Comparison of ENCODE assay signal across 18 cellular contexts in the genomic region with DNA sequence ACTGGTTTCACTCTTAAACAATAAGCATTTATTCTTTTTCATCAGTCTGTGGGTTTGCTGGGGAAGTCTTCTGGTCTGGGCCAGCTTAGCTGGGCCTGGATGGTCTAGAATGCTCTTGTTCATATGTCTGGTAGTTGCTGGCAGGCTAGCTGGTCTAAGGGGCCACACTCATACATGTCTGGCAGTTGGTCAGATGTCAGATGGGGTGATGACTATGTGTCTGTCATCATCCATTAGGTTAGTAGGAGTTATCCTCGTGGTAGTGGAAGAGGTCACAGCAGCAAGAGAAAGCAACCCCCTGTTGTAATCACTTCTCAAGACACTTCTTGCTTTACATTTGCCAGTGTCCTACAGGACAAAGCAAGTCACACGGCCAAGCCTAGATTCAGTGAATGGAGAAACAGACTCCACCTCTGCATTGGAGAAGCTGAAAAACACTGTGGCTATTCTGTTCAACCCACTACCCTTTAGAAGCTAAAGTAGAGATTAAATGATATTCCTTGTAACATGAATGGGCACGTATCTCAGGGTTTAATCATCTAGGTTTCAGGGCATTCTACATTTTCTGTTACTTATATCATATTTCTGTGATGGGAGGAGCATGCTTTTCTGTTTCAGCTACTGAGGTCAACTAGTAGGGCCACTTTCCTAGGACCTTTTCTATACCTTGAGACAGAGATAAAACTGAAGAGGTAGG. TPM values are rescaled to one million over a fixed set of nuclear protein-coding genes. Genes with fewer than 3 reads are reported as not detected.
A peak's percentile ranks its signal among the peaks of the same experiment; 100 is the strongest.
DNase-seq lines count a peak whose midpoint lies in the region; ATAC-seq and TF ChIP-seq lines count a peak whose summit lies in the region.
"Had no signal": no experiment of that assay in that cellular context is flagged by ENCODE, and none has a peak within 500 bp of the region (broad histone marks: within the 10 kb centered on the region; RNA-seq: fewer than 3 reads in every experiment).

No MANE protein-coding gene starts in this region.

- H3K4me3 Mint-ChIP-seq in WTC11, result no peak overlapping the region
- H3K4me3 Mint-ChIP-seq: activated B cell treated with CpG ODN at 0.5 μM for 24 hours had no signal

- no peaks in the 10 kb centered on the region for H3K9me3 ChIP-seq in HEK293 (ENCODE audit: control insufficient read depth, insufficient read depth, low read depth, low read length)
- H3K9me3 ChIP-seq: BLaER1, tibial artery had no signal

- ATAC-seq in WTC11 (no peak), foreskin keratinocyte (peak; percentile 58), GM18511 (IDR thresholded peaks at IDR 0.05; ENCODE audit: unreplicated experiment) (no peak), HG03175 (IDR thresholded peaks at IDR 0.05; ENCODE audit: unreplicated experiment) (no peak)
- ATAC-seq: left cardiac atrium, right cardiac atrium had no signal

- CTCF ChIA-PET in HEK293 (lab: Yijun Ruan, JAX) (interaction anchor here (1.3 kb wide), 1 partner anchor 86 kb away, joined by 4 read pairs; no protein-coding TSS in a partner anchor), WTC11 (lab: Charles Lee) (no interaction called here)

- H3K4me1 ChIP-seq in HEK293 (ENCODE audit: control insufficient read depth, insufficient read depth, low read length) (peaks cover 9% of the 10 kb centered on the region), foreskin keratinocyte (peaks cover 27% of the 10 kb centered on the region)

- H3K36me3 ChIP-seq in HEK293 (ENCODE audit: control insufficient read depth in 2 of 2, insufficient read depth in 1 of 2, low read length in 2 of 2), result no peaks in the 10 kb centered on the region; a peak in 1 of 3 replicates
- H3K36me3 ChIP-seq: BLaER1, tibial artery had no signal

- POLR2A ChIA-PET in HEK293 (lab: Yijun Ruan, JAX) (interaction anchor here (0.9 to 1.1 kb wide), 2 partner anchors 9 to 75 kb away, joined by 4 to 6 read pairs; partner anchors contain the start of gene UBL7), WTC11 (lab: Charles Lee) (interaction anchor here (1.1 kb wide), 1 partner anchor 62 kb away, joined by 3 read pairs; no protein-coding TSS in a partner anchor)

- peaks cover 42% of the 10 kb centered on the region for H3K4me1 Mint-ChIP-seq in WTC11

- H3K9me3 Mint-ChIP-seq in WTC11, result no peaks in the 10 kb centered on the region
- H3K9me3 Mint-ChIP-seq: activated B cell treated with CpG ODN at 0.5 μM for 24 hours had no signal

- H3K27ac Mint-ChIP-seq in WTC11, result peak overlapping the region; percentile 90
- H3K27ac Mint-ChIP-seq: activated B cell treated with CpG ODN at 0.5 μM for 24 hours had no signal

- H3K27me3 Mint-ChIP-seq in WTC11 (ENCODE audit: low read depth), result no peaks in the 10 kb centered on the region; the same call in 1 of the 2 replicates
- H3K27me3 Mint-ChIP-seq: activated B cell treated with CpG ODN at 0.5 μM for 24 hours had no signal

- H3K27ac ChIP-seq in HEK293 (ENCODE audit: extremely low read depth, low read depth, low read length) (no peak overlapping the region), foreskin keratinocyte (peak overlapping the region; percentile 87)
- H3K27ac ChIP-seq: BLaER1, hepatocyte, tibial artery had no signal

- H3K4me3 ChIP-seq in HEK293 (ENCODE audit: low read depth, low read length), result no peak overlapping the region
- H3K4me3 ChIP-seq: BLaER1, hepatocyte, tibial artery had no signal

- H3K36me3 Mint-ChIP-seq in WTC11, result no peaks in the 10 kb centered on the region

- peak; percentile 7 for DNase-seq in COLO829 (ENCODE audit: low spot score)
- no peak for DNase-seq in WTC11 (ENCODE audit: low spot score)
- DNase-seq in foreskin keratinocyte, result peak in 1 of 2 donors; percentile 78
- no peak for DNase-seq in GM13976 (ENCODE audit: low spot score)
- DNase-seq in germinal center (ENCODE audit: low spot score), result no peak
- DNase-seq: activated B cell treated with CpG ODN at 0.5 μM for 24 hours; DMS79; left cardiac atrium; NCI-H1105; NCI-H226; right cardiac atrium; stimulated activated CD4-positive, alpha-beta T cell treated with anti-CD3 and anti-CD28 coated beads, Interleukin-2, amount 100 ng/mL, for 24 hours; tibial artery had no signal

- H3K27me3 ChIP-seq in foreskin keratinocyte, result no peaks in the 10 kb centered on the region
- H3K27me3 ChIP-seq: BLaER1, hepatocyte, tibial artery had no signal

- TF ChIP-seq CTCF in HEK293 (tag by site-specific recombination; IDR thresholded peaks at IDR 0.05), result no peak
- no peak for TF ChIP-seq CTCF in WTC11 (IDR thresholded peaks at IDR 0.05)
- no peak for TF ChIP-seq CTCF in foreskin keratinocyte (conservative IDR thresholded peaks at IDR 0.05)
- TF ChIP-seq CTCF in GM13976 (IDR thresholded peaks at IDR 0.05; ENCODE audit: borderline replicate concordance, control extremely low read depth, extremely low read depth, insufficient read depth, missing control alignments), result no peak

- in situ Hi-C loops in GM13976 (cut with MboI; ENCODE audit: low sequenced_read_pairs, unreplicated experiment), result no loop called here

TF ChIP-seq in HEK293, 187 proteins besides CTCF, POLR2A, EP300 and RAD21:
- TF ChIP-seq ZNF324 (tag by site-specific recombination; IDR thresholded peaks at IDR 0.05) (no peak), ZNF394 (tag by site-specific recombination; IDR thresholded peaks at IDR 0.05; ENCODE audit: borderline replicate concordance) (peak; percentile 52; the same call in 1 of the 2 replicates)

TF ChIP-seq in WTC11, 78 proteins besides CTCF, POLR2A, EP300 and RAD21:
- TF ChIP-seq SOX15 (CRISPR knock-in tag; IDR thresholded peaks at IDR 0.05) (no peak), RELA (CRISPR knock-in tag; IDR thresholded peaks at IDR 0.05; ENCODE audit: borderline replicate concordance) (no peak), HMGA2 (CRISPR knock-in tag; IDR thresholded peaks at IDR 0.05) (no peak), ELF4 (CRISPR knock-in tag; IDR thresholded peaks at IDR 0.05; ENCODE audit: low read depth) (no peak), FOXP1 (CRISPR knock-in tag; IDR thresholded peaks at IDR 0.05; ENCODE audit: borderline replicate concordance) (no peak), MAX (CRISPR knock-in tag; IDR thresholded peaks at IDR 0.05) (no peak)
- TF ChIP-seq, protein P1, sequence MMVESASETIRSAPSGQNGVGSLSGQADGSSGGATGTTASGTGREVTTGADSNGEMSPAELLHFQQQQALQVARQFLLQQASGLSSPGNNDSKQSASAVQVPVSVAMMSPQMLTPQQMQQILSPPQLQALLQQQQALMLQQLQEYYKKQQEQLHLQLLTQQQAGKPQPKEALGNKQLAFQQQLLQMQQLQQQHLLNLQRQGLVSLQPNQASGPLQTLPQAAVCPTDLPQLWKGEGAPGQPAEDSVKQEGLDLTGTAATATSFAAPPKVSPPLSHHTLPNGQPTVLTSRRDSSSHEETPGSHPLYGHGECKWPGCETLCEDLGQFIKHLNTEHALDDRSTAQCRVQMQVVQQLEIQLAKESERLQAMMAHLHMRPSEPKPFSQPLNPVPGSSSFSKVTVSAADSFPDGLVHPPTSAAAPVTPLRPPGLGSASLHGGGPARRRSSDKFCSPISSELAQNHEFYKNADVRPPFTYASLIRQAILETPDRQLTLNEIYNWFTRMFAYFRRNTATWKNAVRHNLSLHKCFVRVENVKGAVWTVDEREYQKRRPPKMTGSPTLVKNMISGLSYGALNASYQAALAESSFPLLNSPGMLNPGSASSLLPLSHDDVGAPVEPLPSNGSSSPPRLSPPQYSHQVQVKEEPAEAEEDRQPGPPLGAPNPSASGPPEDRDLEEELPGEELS (CRISPR knock-in tag; IDR thresholded peaks at IDR 0.05), result no peak

RNA-seq across cellular contexts. Expression of gene ARID3B, which starts 5.5 kb away (rescaled TPM):
- total RNA-seq in WTC11 (2021) (122 to 133 TPM (median 124 TPM) in 3 replicates), foreskin keratinocyte (7.9 and 8.6 TPM in 2 replicates)
- 5.3 and 5.4 TPM in 2 replicates for polyA plus RNA-seq in foreskin keratinocyte

Comparison
In these comparisons a context has a peak if more than half of its experiments do, and no peak if none do; other contexts are left out.
1. RNA of gene ARID3B, which starts 5.5 kb away (total RNA-seq): 122 to 133 TPM in WTC11; 7.9 to 8.6 TPM in foreskin keratinocyte; every median in the first group is over 10 times any median in the second.